2 cellular contexts compared by ENCODE assay signal in genomic region chr1:228379165-228379460, GRCh38.
TF ChIP-seq lines count a peak whose summit lies in the region.

No MANE protein-coding gene starts in this region.

TF ChIP-seq in liver, 16 proteins besides CTCF, POLR2A, EP300 and RAD21:
- no peak for TF ChIP-seq REST (IDR thresholded peaks at IDR 0.05)
- no peak for TF ChIP-seq EGR1 (IDR thresholded peaks at IDR 0.05; ENCODE audit: low read depth in 2 of 2)
- no peak for TF ChIP-seq ATF3 (IDR thresholded peaks at IDR 0.05)
- no peak for TF ChIP-seq NR2F2 (IDR thresholded peaks at IDR 0.05)
- TF ChIP-seq TAF1 (conservative IDR thresholded peaks at IDR 0.05), result no peak
- no peak for TF ChIP-seq FOXA2 (IDR thresholded peaks at IDR 0.05)
- TF ChIP-seq HNF4G (IDR thresholded peaks at IDR 0.05), result no peak
- no peak for TF ChIP-seq RXRA (IDR thresholded peaks at IDR 0.05)
- TF ChIP-seq FOXA1 (IDR thresholded peaks at IDR 0.05), result no peak
- no peak for TF ChIP-seq GABPA (IDR thresholded peaks at IDR 0.05 in 1 of 2, conservative IDR thresholded peaks at IDR 0.05 in 1 of 2)
- TF ChIP-seq ZBTB33 (IDR thresholded peaks at IDR 0.05), result no peak
- TF ChIP-seq YY1 (IDR thresholded peaks at IDR 0.05), result no peak
- TF ChIP-seq HNF4A (conservative IDR thresholded peaks at IDR 0.05), result no peak
- no peak for TF ChIP-seq MAX (IDR thresholded peaks at IDR 0.05)
- TF ChIP-seq JUND (IDR thresholded peaks at IDR 0.05), result no peak

TF ChIP-seq in HepG2, 621 proteins besides CTCF, POLR2A, EP300 and RAD21 (continued from another document):
- no peak for TF ChIP-seq GMEB2 (CRISPR knock-in tag; IDR thresholded peaks at IDR 0.05; ENCODE audit: low read depth)
- TF ChIP-seq ZNF558 (CRISPR knock-in tag; IDR thresholded peaks at IDR 0.05; ENCODE audit: borderline replicate concordance), result no peak
- no peak for TF ChIP-seq DBP (CRISPR knock-in tag; IDR thresholded peaks at IDR 0.05; ENCODE audit: not compliant biosample characterization)
- no peak for TF ChIP-seq TAF1 (CRISPR knock-in tag; IDR thresholded peaks at IDR 0.05)
- no peak for TF ChIP-seq ZHX2 (IDR thresholded peaks at IDR 0.05; ENCODE audit: low read depth)
- no peak for TF ChIP-seq ZHX2 (CRISPR knock-in tag; IDR thresholded peaks at IDR 0.05; ENCODE audit: borderline replicate concordance)
- TF ChIP-seq ZNF431 (CRISPR knock-in tag; IDR thresholded peaks at IDR 0.05; ENCODE audit: borderline replicate concordance, low read depth), result no peak
